ENCODE assay signal across 14 cellular contexts in genomic region chr15:66251065-66251789, GRCh38. TPM values are rescaled to one million over a fixed set of nuclear protein-coding genes. Genes with fewer than 3 reads are reported as not detected.
A peak's percentile ranks its signal among the peaks of the same experiment; 100 is the strongest.
DNase-seq lines count a peak whose midpoint lies in the region; ATAC-seq and TF ChIP-seq lines count a peak whose summit lies in the region.
"Had no signal": no experiment of that assay in that cellular context is flagged by ENCODE, and none has a peak within 500 bp of the region (broad histone marks: within the 10 kb centered on the region; RNA-seq: fewer than 3 reads in every experiment).

No MANE protein-coding gene starts in this region.

- no peaks in the 10 kb centered on the region for H3K9me3 ChIP-seq in iPS-18a (ENCODE audit: control insufficient read depth, low read depth, low read length)
- no peaks in the 10 kb centered on the region for H3K9me3 ChIP-seq in prostate gland
- H3K9me3 ChIP-seq: SJSA1 had no signal

- H3K27ac ChIP-seq in iPS-18a (ENCODE audit: low read length) (no peak overlapping the region), prostate gland (no peak overlapping the region)
- H3K27ac ChIP-seq: SJSA1 had no signal

- peak overlapping the region; percentile 56 for H3K4me3 ChIP-seq in iPS-18a (ENCODE audit: low read length)
- no peak overlapping the region for H3K4me3 ChIP-seq in prostate gland
- H3K4me3 ChIP-seq: SJSA1 had no signal

- TF ChIP-seq CTCF in prostate gland (IDR thresholded peaks at IDR 0.05): no peak

- H3K36me3 ChIP-seq in iPS-18a (ENCODE audit: control insufficient read depth, low read depth, low read length) (no peaks in the 10 kb centered on the region), prostate gland (no peaks in the 10 kb centered on the region)
- H3K36me3 ChIP-seq: SJSA1 had no signal

- intact Hi-C loops in activated T-helper 1 cell treated with anti-CD3 and anti-CD28 coated beads, Interleukin-12 subunit alpha, Interleukin-12 subunit beta, Interleukin-2, Interleukin-4 antibody, amounts not matched to agents 30 ng/mL and 10 ng/mL and 1 ng/mL, durations not matched to agents 14 hours and 24 hours and 36 hours (cut with micrococcal nuclease): no loop called here
- intact Hi-C loops in prostate gland (cut with DNase I): no loop called here

- no peaks in the 10 kb centered on the region for H3K9me3 Mint-ChIP-seq in activated naive CD4-positive, alpha-beta T cell treated with anti-CD3 and anti-CD28 coated beads, Interleukin-2, amount 50 U/mL, for 24 hours
- no peaks in the 10 kb centered on the region for H3K9me3 Mint-ChIP-seq in activated naive CD4-positive, alpha-beta T cell treated with anti-CD3 and anti-CD28 coated beads, Interleukin-2, amount 50 U/mL, for 72 hours
- H3K9me3 Mint-ChIP-seq in activated T-helper 1 cell treated with anti-CD3 and anti-CD28 coated beads, Interleukin-12 subunit alpha, Interleukin-12 subunit beta, Interleukin-2, Interleukin-4 antibody, amounts not matched to agents 30 ng/mL and 10 ng/mL and 1 ng/mL, durations not matched to agents 14 hours and 24 hours and 36 hours: no peaks in the 10 kb centered on the region
- H3K9me3 Mint-ChIP-seq in stimulated activated naive CD8-positive, alpha-beta T cell treated with anti-CD3 and anti-CD28 coated beads, Interleukin-15, amount 100 ng/mL, for 72 hours: no peaks in the 10 kb centered on the region
- H3K9me3 Mint-ChIP-seq: stimulated activated memory B cell treated with anti-CD40 and anti-IgM and Interleukin-4, amounts not matched to agents 10 μg/mL and 1 μg/mL and 100 μg/mL, for 72 hours had no signal

- peak overlapping the region; percentile 64 for H3K4me3 Mint-ChIP-seq in activated naive CD4-positive, alpha-beta T cell treated with anti-CD3 and anti-CD28 coated beads, Interleukin-2, amount 50 U/mL, for 24 hours
- H3K4me3 Mint-ChIP-seq in activated T-helper 1 cell treated with anti-CD3 and anti-CD28 coated beads, Interleukin-12 subunit alpha, Interleukin-12 subunit beta, Interleukin-2, Interleukin-4 antibody, amounts not matched to agents 30 ng/mL and 10 ng/mL and 1 ng/mL, durations not matched to agents 14 hours and 24 hours and 36 hours: peak overlapping the region; percentile 40
- H3K4me3 Mint-ChIP-seq in stimulated activated naive CD8-positive, alpha-beta T cell treated with anti-CD3 and anti-CD28 coated beads, Interleukin-15, amount 100 ng/mL, for 72 hours: peak overlapping the region; percentile 30 to 49

- no peak overlapping the region for H3K9ac ChIP-seq in iPS-18a (ENCODE audit: low read length)

- peaks cover 3% of the 10 kb centered on the region for H3K36me3 Mint-ChIP-seq in activated naive CD4-positive, alpha-beta T cell treated with anti-CD3 and anti-CD28 coated beads, Interleukin-2, amount 50 U/mL, for 24 hours
- peaks cover 7% of the 10 kb centered on the region in 2 donors for H3K36me3 Mint-ChIP-seq in activated naive CD4-positive, alpha-beta T cell treated with anti-CD3 and anti-CD28 coated beads, Interleukin-2, amount 50 U/mL, for 72 hours
- peaks cover 3% of the 10 kb centered on the region for H3K36me3 Mint-ChIP-seq in activated T-helper 1 cell treated with anti-CD3 and anti-CD28 coated beads, Interleukin-12 subunit alpha, Interleukin-12 subunit beta, Interleukin-2, Interleukin-4 antibody, amounts not matched to agents 30 ng/mL and 10 ng/mL and 1 ng/mL, durations not matched to agents 14 hours and 24 hours and 36 hours (ENCODE audit: low read depth)
- H3K36me3 Mint-ChIP-seq: stimulated activated memory B cell treated with anti-CD40 and anti-IgM and Interleukin-4, amounts not matched to agents 10 μg/mL and 1 μg/mL and 100 μg/mL, for 72 hours had no signal

- peaks cover 17% of the 10 kb centered on the region for H3K4me1 ChIP-seq in iPS-18a (ENCODE audit: control insufficient read depth, low read depth, low read length)
- H3K4me1 ChIP-seq in prostate gland (replicated peaks): peaks cover 3% of the 10 kb centered on the region

- H3K27me3 ChIP-seq in iPS-18a (ENCODE audit: control insufficient read depth, insufficient read depth, low read length) (peaks cover 61% of the 10 kb centered on the region), prostate gland (replicated peaks; ENCODE audit: insufficient read depth) (peaks cover 3% of the 10 kb centered on the region)

- TF ChIP-seq POLR2A in prostate gland (IDR thresholded peaks at IDR 0.05): no peak

- 87% methylated on average over 10 of the region's 10 CpGs for WGBS in prostate gland

- H3K27ac Mint-ChIP-seq in activated naive CD4-positive, alpha-beta T cell treated with anti-CD3 and anti-CD28 coated beads, Interleukin-2, amount 50 U/mL, for 24 hours: no peak overlapping the region
- no peak overlapping the region for H3K27ac Mint-ChIP-seq in activated naive CD4-positive, alpha-beta T cell treated with anti-CD3 and anti-CD28 coated beads, Interleukin-2, amount 50 U/mL, for 72 hours
- no peak overlapping the region for H3K27ac Mint-ChIP-seq in activated T-helper 1 cell treated with anti-CD3 and anti-CD28 coated beads, Interleukin-12 subunit alpha, Interleukin-12 subunit beta, Interleukin-2, Interleukin-4 antibody, amounts not matched to agents 30 ng/mL and 10 ng/mL and 1 ng/mL, durations not matched to agents 14 hours and 24 hours and 36 hours
- no peak overlapping the region for H3K27ac Mint-ChIP-seq in stimulated activated naive CD8-positive, alpha-beta T cell treated with anti-CD3 and anti-CD28 coated beads, Interleukin-15, amount 100 ng/mL, for 72 hours
- H3K27ac Mint-ChIP-seq: stimulated activated memory B cell treated with anti-CD40 and anti-IgM and Interleukin-4, amounts not matched to agents 10 μg/mL and 1 μg/mL and 100 μg/mL, for 72 hours had no signal

- no peak for DNase-seq in activated naive CD4-positive, alpha-beta T cell treated with anti-CD3 and anti-CD28 coated beads, Interleukin-2, amount 50 U/mL, for 72 hours (ENCODE audit: low spot score in 2 of 2)
- DNase-seq in activated T-helper 1 cell treated with anti-CD3 and anti-CD28 coated beads, Interleukin-12 subunit alpha, Interleukin-12 subunit beta, Interleukin-2, Interleukin-4 antibody, amounts not matched to agents 30 ng/mL and 10 ng/mL and 1 ng/mL, durations not matched to agents 14 hours and 24 hours and 36 hours (ENCODE audit: low spot score): no peak
- no peak for DNase-seq in stimulated activated naive CD8-positive, alpha-beta T cell treated with anti-CD3 and anti-CD28 coated beads, Interleukin-15, amount 100 ng/mL, for 72 hours
- no peak for DNase-seq in NCI-H1105 (lab: John Stamatoyannopoulos, UW)
- no peak for DNase-seq in GM19238 (ENCODE audit: insufficient read length, low spot score)
- DNase-seq in prostate gland (ENCODE audit: low spot score): no peak
- DNase-seq: GOT3; midbrain; NK-92 treated with Interleukin-12 subunit alpha and Interleukin-12 subunit beta, amount 100 ng/mL, for 24 hours; stimulated activated CD4-positive, alpha-beta T cell treated with anti-CD3 and anti-CD28 coated beads, Interleukin-2, amount 100 ng/mL, for 48 hours had no signal

- peaks cover 38% of the 10 kb centered on the region for H3K27me3 Mint-ChIP-seq in activated naive CD4-positive, alpha-beta T cell treated with anti-CD3 and anti-CD28 coated beads, Interleukin-2, amount 50 U/mL, for 24 hours
- peaks cover 77% of the 10 kb centered on the region for H3K27me3 Mint-ChIP-seq in activated T-helper 1 cell treated with anti-CD3 and anti-CD28 coated beads, Interleukin-12 subunit alpha, Interleukin-12 subunit beta, Interleukin-2, Interleukin-4 antibody, amounts not matched to agents 30 ng/mL and 10 ng/mL and 1 ng/mL, durations not matched to agents 14 hours and 24 hours and 36 hours (ENCODE audit: insufficient read depth)
- peaks cover 73% of the 10 kb centered on the region for H3K27me3 Mint-ChIP-seq in stimulated activated naive CD8-positive, alpha-beta T cell treated with anti-CD3 and anti-CD28 coated beads, Interleukin-15, amount 100 ng/mL, for 72 hours

- no peak for ATAC-seq in activated naive CD4-positive, alpha-beta T cell treated with anti-CD3 and anti-CD28 coated beads, Interleukin-2, amount 50 U/mL, for 72 hours
- ATAC-seq in stimulated activated naive CD8-positive, alpha-beta T cell treated with anti-CD3 and anti-CD28 coated beads, Interleukin-15, amount 100 ng/mL, for 72 hours: peak; percentile 7
- ATAC-seq: stimulated activated memory B cell treated with anti-CD40 and anti-IgM and Interleukin-4, amounts not matched to agents 10 μg/mL and 1 μg/mL and 100 μg/mL, for 72 hours had no signal

- H3K4me1 Mint-ChIP-seq in activated naive CD4-positive, alpha-beta T cell treated with anti-CD3 and anti-CD28 coated beads, Interleukin-2, amount 50 U/mL, for 24 hours: peaks cover 18% of the 10 kb centered on the region
- peaks cover 15% of the 10 kb centered on the region for H3K4me1 Mint-ChIP-seq in activated T-helper 1 cell treated with anti-CD3 and anti-CD28 coated beads, Interleukin-12 subunit alpha, Interleukin-12 subunit beta, Interleukin-2, Interleukin-4 antibody, amounts not matched to agents 30 ng/mL and 10 ng/mL and 1 ng/mL, durations not matched to agents 14 hours and 24 hours and 36 hours (ENCODE audit: low read depth)
- peaks cover 28% of the 10 kb centered on the region for H3K4me1 Mint-ChIP-seq in stimulated activated naive CD8-positive, alpha-beta T cell treated with anti-CD3 and anti-CD28 coated beads, Interleukin-15, amount 100 ng/mL, for 72 hours

RNA-seq across cellular contexts. Expression of gene MEGF11, which starts 2.3 kb away (rescaled TPM):
- not detected for total RNA-seq in activated naive CD4-positive, alpha-beta T cell treated with anti-CD3 and anti-CD28 coated beads, Interleukin-2, amount 50 U/mL, for 72 hours
- not detected in 2 replicates for total RNA-seq in activated T-helper 1 cell treated with anti-CD3 and anti-CD28 coated beads, Interleukin-12 subunit alpha, Interleukin-12 subunit beta, Interleukin-2, Interleukin-4 antibody, amounts not matched to agents 30 ng/mL and 10 ng/mL and 1 ng/mL, durations not matched to agents 14 hours and 24 hours and 36 hours
- total RNA-seq in prostate gland: not detected

RNA-seq across cellular contexts. Expression of gene DIS3L, which starts 42.1 kb away (rescaled TPM):
- total RNA-seq in activated naive CD4-positive, alpha-beta T cell treated with anti-CD3 and anti-CD28 coated beads, Interleukin-2, amount 50 U/mL, for 72 hours: 10 to 100 TPM; 11.2 to 27.0 TPM
- 47.7 and 56.0 TPM in 2 replicates for total RNA-seq in activated T-helper 1 cell treated with anti-CD3 and anti-CD28 coated beads, Interleukin-12 subunit alpha, Interleukin-12 subunit beta, Interleukin-2, Interleukin-4 antibody, amounts not matched to agents 30 ng/mL and 10 ng/mL and 1 ng/mL, durations not matched to agents 14 hours and 24 hours and 36 hours
- total RNA-seq in prostate gland: 10 to 100 TPM; 19.4 to 35.0 TPM
